ENCODE assay signal across 20 cellular contexts in the genomic region with DNA sequence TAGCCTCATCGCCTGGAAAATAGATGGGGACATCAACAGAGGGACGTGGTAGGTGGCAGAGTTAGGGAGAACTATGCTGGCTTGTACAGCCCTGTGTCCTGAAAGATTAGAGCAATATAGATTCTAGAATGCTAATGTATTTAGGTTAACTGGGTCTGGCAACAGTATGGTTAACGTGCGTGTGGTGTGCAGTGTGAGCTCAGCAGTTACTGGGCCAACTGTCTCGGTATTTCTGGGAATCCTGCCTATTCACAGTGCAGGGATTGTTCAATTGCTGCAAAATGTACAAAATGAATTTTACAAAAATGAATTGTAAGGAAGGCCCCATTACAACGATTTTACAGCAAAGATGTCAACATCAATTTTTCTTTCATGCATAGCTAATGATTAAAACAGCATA. TPM values are rescaled to one million over a fixed set of nuclear protein-coding genes. Genes with fewer than 3 reads are reported as not detected.
DNase-seq lines count a peak whose midpoint lies in the region; ATAC-seq, FAIRE-seq and TF ChIP-seq lines count a peak whose summit lies in the region.
"Had no signal": no experiment of that assay in that cellular context is flagged by ENCODE, and none has a peak within 500 bp of the region (broad histone marks: within the 10 kb centered on the region; RNA-seq: fewer than 3 reads in every experiment).

No MANE protein-coding gene starts in this region.

- H3K27me3 Mint-ChIP-seq in astrocyte (ENCODE audit: low read depth, unreplicated experiment): no peaks in the 10 kb centered on the region
- H3K27me3 Mint-ChIP-seq in MCF 10A (ENCODE audit: insufficient read depth, unreplicated experiment): no peaks in the 10 kb centered on the region
- H3K27me3 Mint-ChIP-seq in activated CD4-positive, alpha-beta memory T cell treated with anti-CD3 and anti-CD28 coated beads, Interleukin-2, amount 10 ng/mL, durations not matched to agents 7 days and 5 days: no peaks in the 10 kb centered on the region

- H3K4me3 ChIP-seq in astrocyte (ENCODE audit: insufficient read depth, low read depth, low read length) (no peak overlapping the region), fibroblast of villous mesenchyme (ENCODE audit: low read depth, low read length) (no peak overlapping the region), mammary epithelial cell (replicated peaks in 1 of 3; ENCODE audit: insufficient read depth in 1 of 3, low read depth in 2 of 3, low read length in 3 of 3) (no peak overlapping the region)
- H3K4me3 ChIP-seq: psoas muscle had no signal

- peaks cover 8% of the 10 kb centered on the region for H3K36me3 Mint-ChIP-seq in astrocyte (ENCODE audit: low read depth, unreplicated experiment)
- H3K36me3 Mint-ChIP-seq in MCF 10A (ENCODE audit: insufficient read depth, unreplicated experiment): peaks cover 35% of the 10 kb centered on the region
- no peaks in the 10 kb centered on the region for H3K36me3 Mint-ChIP-seq in activated CD4-positive, alpha-beta memory T cell treated with anti-CD3 and anti-CD28 coated beads, Interleukin-2, amount 10 ng/mL, durations not matched to agents 7 days and 5 days (ENCODE audit: low read depth)

- DNase-seq in GM04503 (ENCODE audit: low read depth) (peak; percentile 44), astrocyte (ENCODE audit: low read depth) (peak; percentile 84), fibroblast of villous mesenchyme (ENCODE audit: low read depth) (peak; percentile 61), omental fat pad (ENCODE audit: low spot score) (no peak), MCF 10A (ENCODE audit: unreplicated experiment) (no peak), SHP77 (lab: John Stamatoyannopoulos, UW) (no peak), mammary epithelial cell (no peak)
- no peak for DNase-seq in activated CD4-positive, alpha-beta memory T cell treated with anti-CD3 and anti-CD28 coated beads, Interleukin-2, amount 10 ng/mL, durations not matched to agents 7 days and 5 days
- DNase-seq: activated CD4-positive, alpha-beta T cell treated with anti-CD3 and anti-CD28 coated beads for 4 hours; activated T-cell treated with anti-CD3 and anti-CD28 coated beads, Interleukin-2, amount 50 U/mL, for 72 hours; DND-41; HCEC 1CT; mesendoderm; NCI-H226; psoas muscle; stimulated activated CD4-positive, alpha-beta T cell treated with anti-CD3 and anti-CD28 coated beads, Interleukin-4, amount 100 ng/mL, for 4 hours; stimulated activated naive CD4-positive, alpha-beta T cell; T-helper 17 cell had no signal

- peak; percentile 73 for ATAC-seq in omental fat pad (ENCODE audit: low FRiP score)
- ATAC-seq: activated T-cell treated with anti-CD3 and anti-CD28 coated beads, Interleukin-2, amount 50 U/mL, for 72 hours; Panc1; psoas muscle; T-helper 17 cell had no signal

- in situ Hi-C loops in mammary epithelial cell (cut with MboI; ENCODE audit: low sequenced_read_pairs in 2 of 2): no loop called here

- intact Hi-C loops in MCF 10A (cut with micrococcal nuclease): no loop called here
- intact Hi-C loops in mammary epithelial cell (cut with micrococcal nuclease): no loop called here

- H3K9ac ChIP-seq in astrocyte (ENCODE audit: low read length) (no peak overlapping the region), mammary epithelial cell (ENCODE audit: insufficient read depth, low read length) (no peak overlapping the region)

- POLR2A ChIA-PET in MCF 10A (lab: Yijun Ruan, JAX): no interaction called here
- POLR2A ChIA-PET in activated CD4-positive, alpha-beta memory T cell treated with anti-CD3 and anti-CD28 coated beads, Interleukin-2, amount 10 ng/mL, durations not matched to agents 7 days and 5 days (lab: Charles Lee): no interaction called here

- no peak overlapping the region for H2AFZ ChIP-seq in astrocyte (ENCODE audit: low read depth, low read length)
- no peak overlapping the region for H2AFZ ChIP-seq in mammary epithelial cell (ENCODE audit: low read depth, low read length)

- peak overlapping the region; percentile 49 for H3K4me2 ChIP-seq in astrocyte (ENCODE audit: low read length)
- H3K4me2 ChIP-seq in mammary epithelial cell (ENCODE audit: insufficient read depth, low read depth, low read length): no peak overlapping the region

- dilution Hi-C loops in mammary epithelial cell (cut with HindIII; ENCODE audit: low sequenced_read_pairs): no loop called here

- H3K27ac ChIP-seq in astrocyte (ENCODE audit: low read depth, low read length): peak overlapping the region; percentile 18
- H3K27ac ChIP-seq in mammary epithelial cell (ENCODE audit: insufficient read depth, low read depth, low read length): no peak overlapping the region
- H3K27ac ChIP-seq: psoas muscle had no signal

- H3K27ac Mint-ChIP-seq in astrocyte (ENCODE audit: unreplicated experiment) (no peak overlapping the region), MCF 10A (ENCODE audit: low read depth, unreplicated experiment) (no peak overlapping the region)
- H3K27ac Mint-ChIP-seq in activated CD4-positive, alpha-beta memory T cell treated with anti-CD3 and anti-CD28 coated beads, Interleukin-2, amount 10 ng/mL, durations not matched to agents 7 days and 5 days: no peak overlapping the region
- H3K27ac Mint-ChIP-seq: activated T-cell treated with anti-CD3 and anti-CD28 coated beads, Interleukin-2, amount 50 U/mL, for 72 hours; T-helper 17 cell had no signal

- H3K4me1 Mint-ChIP-seq in astrocyte (ENCODE audit: low read depth, unreplicated experiment) (peaks cover 6% of the 10 kb centered on the region), MCF 10A (ENCODE audit: insufficient read depth, unreplicated experiment) (peaks cover 5% of the 10 kb centered on the region)
- no peaks in the 10 kb centered on the region for H3K4me1 Mint-ChIP-seq in activated CD4-positive, alpha-beta memory T cell treated with anti-CD3 and anti-CD28 coated beads, Interleukin-2, amount 10 ng/mL, durations not matched to agents 7 days and 5 days
- H3K4me1 Mint-ChIP-seq: T-helper 17 cell had no signal

- no TSS peak for BruUV-seq in MCF 10A (replicated peaks; lab: Mats Ljungman, UMichigan)
- BruUV-seq in mammary epithelial cell (replicated peaks; lab: Mats Ljungman, UMichigan): no TSS peak

- no peak for TF ChIP-seq CTCF in astrocyte (IDR thresholded peaks at IDR 0.05; ENCODE audit: insufficient read depth, low read depth, low read length)
- no peak for TF ChIP-seq CTCF in fibroblast of villous mesenchyme (IDR thresholded peaks at IDR 0.05; ENCODE audit: insufficient read depth, low read depth, low read length)
- TF ChIP-seq CTCF in omental fat pad (IDR thresholded peaks at IDR 0.05): no peak
- TF ChIP-seq CTCF in MCF 10A (IDR thresholded peaks at IDR 0.05; ENCODE audit: unreplicated experiment): no peak
- no peak for TF ChIP-seq CTCF in mammary epithelial cell (conservative IDR thresholded peaks at IDR 0.05 in 1 of 2, IDR thresholded peaks at IDR 0.05 in 1 of 2; ENCODE audit: extremely low read depth in 1 of 2, insufficient read depth in 1 of 2, low read depth in 1 of 2, low read length in 2 of 2)

- H3K79me2 ChIP-seq in astrocyte (ENCODE audit: insufficient read depth, low read length) (peaks cover 80% of the 10 kb centered on the region), mammary epithelial cell (ENCODE audit: insufficient read depth, low read length) (no peaks in the 10 kb centered on the region)

- WGBS in mammary epithelial cell (ENCODE audit: low coverage, missing lambda C conversion rate): 59% methylated on average over 6 of the region's 6 CpGs

- H3K4me3 Mint-ChIP-seq in astrocyte (ENCODE audit: unreplicated experiment): peak overlapping the region; percentile 27
- no peak overlapping the region for H3K4me3 Mint-ChIP-seq in MCF 10A (ENCODE audit: unreplicated experiment)
- no peak overlapping the region for H3K4me3 Mint-ChIP-seq in activated CD4-positive, alpha-beta memory T cell treated with anti-CD3 and anti-CD28 coated beads, Interleukin-2, amount 10 ng/mL, durations not matched to agents 7 days and 5 days
- H3K4me3 Mint-ChIP-seq: activated T-cell treated with anti-CD3 and anti-CD28 coated beads, Interleukin-2, amount 50 U/mL, for 72 hours; T-helper 17 cell had no signal

- FAIRE-seq in astrocyte (lab: Jason Lieb, UNC): peak; percentile 47
- FAIRE-seq: GM12892 had no signal

- H3K9me3 ChIP-seq in astrocyte (ENCODE audit: insufficient read depth, low read depth, low read length) (no peaks in the 10 kb centered on the region), mammary epithelial cell (replicated peaks; ENCODE audit: insufficient read depth, low read length) (no peaks in the 10 kb centered on the region)
- H3K9me3 ChIP-seq: psoas muscle had no signal

- H3K36me3 ChIP-seq in astrocyte (ENCODE audit: insufficient read depth, low read length) (peaks cover 34% of the 10 kb centered on the region), mammary epithelial cell (ENCODE audit: insufficient read depth, low read length) (peaks cover 4% of the 10 kb centered on the region)

- H3K27me3 ChIP-seq in astrocyte (ENCODE audit: insufficient read depth, low read length) (no peaks in the 10 kb centered on the region), mammary epithelial cell (ENCODE audit: insufficient read depth, low read length) (no peaks in the 10 kb centered on the region)

- peaks cover 30% of the 10 kb centered on the region for H4K20me1 ChIP-seq in astrocyte (ENCODE audit: insufficient read depth, low read length)
- H4K20me1 ChIP-seq in mammary epithelial cell (ENCODE audit: insufficient read depth, low read length): no peaks in the 10 kb centered on the region

- H3K9me3 Mint-ChIP-seq in astrocyte (ENCODE audit: unreplicated experiment): no peaks in the 10 kb centered on the region
- H3K9me3 Mint-ChIP-seq in MCF 10A (ENCODE audit: unreplicated experiment): no peaks in the 10 kb centered on the region
- H3K9me3 Mint-ChIP-seq in activated CD4-positive, alpha-beta memory T cell treated with anti-CD3 and anti-CD28 coated beads, Interleukin-2, amount 10 ng/mL, durations not matched to agents 7 days and 5 days: no peaks in the 10 kb centered on the region
- H3K9me3 Mint-ChIP-seq: activated T-cell treated with anti-CD3 and anti-CD28 coated beads, Interleukin-2, amount 50 U/mL, for 72 hours had no signal

- CTCF ChIA-PET in MCF 10A (lab: Yijun Ruan, JAX): interaction anchor here (0.6 to 1.2 kb wide), 2 partner anchors 92 to 1329 kb away, joined by 3 read pairs; no protein-coding TSS in a partner anchor
- CTCF ChIA-PET in activated CD4-positive, alpha-beta memory T cell treated with anti-CD3 and anti-CD28 coated beads, Interleukin-2, amount 10 ng/mL, durations not matched to agents 7 days and 5 days (lab: Charles Lee): no interaction called here
- CTCF ChIA-PET in mammary epithelial cell (lab: Charles Lee; ENCODE audit: low non-redundant PET): no interaction called here

- H3K4me1 ChIP-seq in astrocyte (ENCODE audit: insufficient read depth, low read length) (peaks cover 33% of the 10 kb centered on the region), mammary epithelial cell (ENCODE audit: insufficient read depth, low read length) (no peaks in the 10 kb centered on the region)
- H3K4me1 ChIP-seq: psoas muscle had no signal

RNA-seq across cellular contexts. Expression of gene MEIS2, which starts 20.6 kb away (rescaled TPM):
- total RNA-seq in astrocyte (30.9 and 35.6 TPM in 2 replicates), fibroblast of villous mesenchyme (40.9 and 73.0 TPM in 2 replicates), omental fat pad (10 to 100 TPM; 28.3 to 87.5 (median 42.2) TPM), MCF 10A (2022) (6.9 and 10.3 TPM in 2 replicates), mammary epithelial cell (1 to 10 TPM; 6.7 to 8.4 TPM)
- total RNA-seq in activated CD4-positive, alpha-beta memory T cell treated with anti-CD3 and anti-CD28 coated beads, Interleukin-2, amount 10 ng/mL, durations not matched to agents 7 days and 5 days: not detected
- polyA plus RNA-seq in mammary epithelial cell: 8.4 TPM
- polyA minus RNA-seq in mammary epithelial cell: 1.3 TPM
- total RNA-seq: T-helper 17 cell had no signal

Comparison
In these comparisons a context has a peak if more than half of its experiments do, and no peak if none do; other contexts are left out.
1. DNase-seq: peak in GM04503 (single experiment), astrocyte (single experiment) and fibroblast of villous mesenchyme (single experiment); none in omental fat pad (single experiment), MCF 10A (single experiment), activated CD4-positive, alpha-beta memory T cell treated with anti-CD3 and anti-CD28 coated beads, Interleukin-2, amount 10 ng/mL, durations not matched to agents 7 days and 5 days (single experiment), SHP77 (0 of 2) and mammary epithelial cell (single experiment).